In the genomic region with DNA sequence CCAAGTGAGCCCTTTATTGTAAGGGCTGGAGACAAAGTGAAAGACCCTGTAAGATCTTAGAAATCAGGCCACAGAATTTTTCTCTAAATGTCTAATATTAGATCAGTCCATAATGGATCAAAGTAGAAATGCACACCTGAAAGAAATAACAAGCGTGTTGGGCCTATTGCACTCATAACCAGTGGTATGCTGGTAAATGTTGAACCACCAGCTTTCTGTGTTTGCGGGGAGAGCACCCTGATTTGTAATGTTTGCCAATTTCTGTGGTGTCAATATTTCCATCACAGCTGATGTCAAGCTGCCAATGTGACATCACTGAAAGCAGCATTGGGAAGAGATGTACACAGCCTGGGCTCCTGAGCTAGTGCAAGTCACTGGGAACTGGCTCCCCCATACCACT, we compare ENCODE assay signal across 21 cellular contexts.
"Had no signal": no experiment of that assay in that cellular context is flagged by ENCODE, and none has a peak within 500 bp of the region (broad histone marks: within the 10 kb centered on the region; RNA-seq: fewer than 3 reads in every experiment).

No MANE protein-coding gene starts in this region.

- H3K27ac Mint-ChIP-seq: activated naive CD4-positive, alpha-beta T cell treated with anti-CD3 and anti-CD28 coated beads for 36 hours; natural killer cell; neural progenitor cell had no signal

- H3K9me3 Mint-ChIP-seq: activated naive CD4-positive, alpha-beta T cell treated with anti-CD3 and anti-CD28 coated beads for 36 hours; natural killer cell; neural progenitor cell had no signal

- H3K36me3 Mint-ChIP-seq: natural killer cell had no signal

- ATAC-seq: body of pancreas, left lung, lower lobe of right lung, natural killer cell, psoas muscle, upper lobe of right lung had no signal

- DNase-seq: activated CD4-positive, alpha-beta T cell treated with anti-CD3 and anti-CD28 coated beads, Interleukin-2, amount 50 U/mL, for 1 hour; activated naive CD4-positive, alpha-beta T cell treated with anti-CD3 and anti-CD28 coated beads for 36 hours; activated T-cell treated with anti-CD3 and anti-CD28 coated beads for 4 hours; aorta; colonic mucosa; effector memory CD4-positive, alpha-beta T cell; left lung; lower lobe of right lung; mesendoderm; natural killer cell; occipital lobe; psoas muscle; sigmoid colon; small intestine; stimulated activated CD4-positive, alpha-beta T cell treated with anti-CD3 and anti-CD28 coated beads, Interleukin-15, amount 100 ng/mL, for 24 hours; stimulated activated CD4-positive, alpha-beta T cell treated with anti-CD3 and anti-CD28 coated beads, Interleukin-2, amount 100 ng/mL, for 24 hours; stimulated activated naive CD4-positive, alpha-beta T cell; T-helper 9 cell; upper lobe of right lung had no signal

- H3K4me3 Mint-ChIP-seq: activated naive CD4-positive, alpha-beta T cell treated with anti-CD3 and anti-CD28 coated beads for 36 hours; natural killer cell; neural progenitor cell had no signal

- H3K4me1 Mint-ChIP-seq: natural killer cell, neural progenitor cell had no signal
